ENCODE assay signal across 26 cellular contexts in genomic region chr3:42001777-42002176, GRCh38.
"Had no signal": no experiment of that assay in that cellular context is flagged by ENCODE, and none has a peak within 500 bp of the region (broad histone marks: within the 10 kb centered on the region; RNA-seq: fewer than 3 reads in every experiment).

No MANE protein-coding gene starts in this region.

- H3K27me3 ChIP-seq: colonic mucosa, esophagus squamous epithelium, ovary, sigmoid colon, testis, tibial artery, upper lobe of left lung, uterus had no signal

- ATAC-seq: effector memory CD8-positive, alpha-beta T cell; left ventricle myocardium superior; natural killer cell; psoas muscle; right cardiac atrium; stimulated activated memory B cell treated with anti-CD40 and anti-IgM and Interleukin-4, amounts not matched to agents 10 μg/mL and 1 μg/mL and 100 μg/mL, for 72 hours; stimulated activated naive CD8-positive, alpha-beta T cell treated with anti-CD3 and anti-CD28 coated beads, Interleukin-15, Interleukin-2, amounts not matched to agents 100 U/mL and 50 U/mL, for 24 hours had no signal

- DNase-seq: colonic mucosa; effector memory CD8-positive, alpha-beta T cell; erythroblast; esophagus squamous epithelium; hypothalamus; immature natural killer cell; islet precursor cell; kidney glomerular epithelial cell; left ventricle myocardium superior; natural killer cell; occipital lobe; ovary; posterior cingulate gyrus; psoas muscle; right cardiac atrium; sigmoid colon; stimulated activated CD4-positive, alpha-beta T cell treated with anti-CD3 and anti-CD28 coated beads, Interleukin-4, amount 100 ng/mL, for 4 hours; stimulated activated naive CD8-positive, alpha-beta T cell treated with anti-CD3 and anti-CD28 coated beads, Interleukin-15, Interleukin-2, amounts not matched to agents 100 U/mL and 50 U/mL, for 24 hours; substantia nigra; testis; tibial artery; upper lobe of left lung; uterus had no signal

- H3K4me3 Mint-ChIP-seq: effector memory CD8-positive, alpha-beta T cell; immature natural killer cell; memory B cell; natural killer cell; stimulated activated memory B cell treated with anti-CD40 and anti-IgM and Interleukin-4, amounts not matched to agents 10 μg/mL and 1 μg/mL and 100 μg/mL, for 72 hours had no signal

- H3K27me3 Mint-ChIP-seq: effector memory CD8-positive, alpha-beta T cell; memory B cell; stimulated activated memory B cell treated with anti-CD40 and anti-IgM and Interleukin-4, amounts not matched to agents 10 μg/mL and 1 μg/mL and 100 μg/mL, for 72 hours had no signal

- H3K9me3 ChIP-seq: colonic mucosa, esophagus squamous epithelium, ovary, psoas muscle, sigmoid colon, testis, tibial artery, uterus had no signal

- H3K36me3 ChIP-seq: colonic mucosa, esophagus squamous epithelium, ovary, sigmoid colon, tibial artery, upper lobe of left lung, uterus had no signal

- H3K4me1 Mint-ChIP-seq: immature natural killer cell; natural killer cell; stimulated activated memory B cell treated with anti-CD40 and anti-IgM and Interleukin-4, amounts not matched to agents 10 μg/mL and 1 μg/mL and 100 μg/mL, for 72 hours had no signal

- H3K4me1 ChIP-seq: colonic mucosa, testis, uterus had no signal

- H3K4me3 ChIP-seq: colonic mucosa, esophagus squamous epithelium, lung, ovary, psoas muscle, sigmoid colon, testis, tibial artery, upper lobe of left lung, uterus had no signal

- H3K27ac ChIP-seq: colonic mucosa, esophagus squamous epithelium, ovary, psoas muscle, sigmoid colon, testis, tibial artery, upper lobe of left lung, uterus had no signal

- H3K36me3 Mint-ChIP-seq: natural killer cell had no signal

- H3K9me3 Mint-ChIP-seq: effector memory CD8-positive, alpha-beta T cell; immature natural killer cell; natural killer cell had no signal

- H3K27ac Mint-ChIP-seq: effector memory CD8-positive, alpha-beta T cell; immature natural killer cell; memory B cell; natural killer cell; stimulated activated memory B cell treated with anti-CD40 and anti-IgM and Interleukin-4, amounts not matched to agents 10 μg/mL and 1 μg/mL and 100 μg/mL, for 72 hours had no signal
